10 cellular contexts compared by ENCODE assay signal in genomic region chr2:130611140-130611539, GRCh38. TPM values are rescaled to one million over a fixed set of nuclear protein-coding genes. Genes with fewer than 3 reads are reported as not detected.
"Had no signal": no experiment of that assay in that cellular context is flagged by ENCODE, and none has a peak within 500 bp of the region (broad histone marks: within the 10 kb centered on the region; RNA-seq: fewer than 3 reads in every experiment).

Gene POTEJ (plus strand): TSS chr2:130611440. CDS start chr2:130611533, 93 bp downstream.

RNA-seq across cellular contexts. Expression of gene POTEJ, which starts in this region (rescaled TPM):
- total RNA-seq: subcutaneous adipose tissue, suprapubic skin, temporal lobe, thoracic aorta, tibial nerve, upper lobe of right lung, ureter, urinary bladder, vagina had no signal
- polyA plus RNA-seq: stomach, urinary bladder had no signal
